Comparison of ENCODE assay signal across 23 cellular contexts in the genomic region with DNA sequence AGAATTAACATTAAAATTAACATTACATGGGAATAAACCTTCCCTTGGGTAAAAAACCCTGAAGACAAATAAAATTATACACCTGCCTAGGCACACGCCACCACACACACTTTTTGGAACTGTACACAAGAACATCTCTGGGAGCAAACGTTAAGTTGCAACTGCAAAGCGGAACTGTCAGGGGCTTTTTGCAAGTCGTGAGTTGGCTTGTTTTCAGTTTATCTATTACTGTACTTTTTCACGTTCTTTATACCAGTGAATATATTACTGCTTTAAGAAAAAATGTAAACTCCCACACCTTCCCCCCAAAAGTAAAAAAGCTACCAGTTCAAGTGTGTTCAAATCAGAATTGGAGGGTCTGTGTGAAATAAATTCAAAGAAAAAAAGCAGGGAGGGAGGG.
A peak's percentile ranks its signal among the peaks of the same experiment; 100 is the strongest.
DNase-seq lines count a peak whose midpoint lies in the region; ATAC-seq and TF ChIP-seq lines count a peak whose summit lies in the region.
"Had no signal": no experiment of that assay in that cellular context is flagged by ENCODE, and none has a peak within 500 bp of the region (broad histone marks: within the 10 kb centered on the region; RNA-seq: fewer than 3 reads in every experiment).

No MANE protein-coding gene starts in this region.

- H3K36me3 Mint-ChIP-seq in natural killer cell treated with Interleukin-12 subunit alpha and Interleukin-12 subunit beta and Interleukin-15 and Interleukin-18, amount 100 ng/mL, for 72 hours, result no peaks in the 10 kb centered on the region
- H3K36me3 Mint-ChIP-seq in natural killer cell, result peaks cover 8% of the 10 kb centered on the region
- H3K36me3 Mint-ChIP-seq in T-cell, result no peaks in the 10 kb centered on the region
- H3K36me3 Mint-ChIP-seq in stimulated activated memory B cell treated with anti-CD40 and anti-IgM and Interleukin-4, amounts not matched to agents 10 μg/mL and 1 μg/mL and 100 μg/mL, for 72 hours, result no peaks in the 10 kb centered on the region
- H3K36me3 Mint-ChIP-seq: activated naive CD8-positive, alpha-beta T cell treated with anti-CD3 and anti-CD28 coated beads, Interleukin-2, amount 10 ng/mL, durations not matched to agents 7 days and 5 days had no signal

- no peak for ATAC-seq in natural killer cell treated with Interleukin-12 subunit alpha and Interleukin-12 subunit beta and Interleukin-15 and Interleukin-18, amount 100 ng/mL, for 72 hours
- no peak for ATAC-seq in natural killer cell
- no peak for ATAC-seq in T-cell (replicated peaks in 1 of 4)
- peak; percentile 49 for ATAC-seq in stimulated activated memory B cell treated with anti-CD40 and anti-IgM and Interleukin-4, amounts not matched to agents 10 μg/mL and 1 μg/mL and 100 μg/mL, for 72 hours
- ATAC-seq in GM18502 (IDR thresholded peaks at IDR 0.05; ENCODE audit: poor library complexity, unreplicated experiment), result no peak
- ATAC-seq: mucosa of descending colon, right cardiac atrium had no signal

- H3K9me3 Mint-ChIP-seq in natural killer cell treated with Interleukin-12 subunit alpha and Interleukin-12 subunit beta and Interleukin-15 and Interleukin-18, amount 100 ng/mL, for 72 hours, result no peaks in the 10 kb centered on the region
- H3K9me3 Mint-ChIP-seq in natural killer cell (no peaks in the 10 kb centered on the region), T-cell (no peaks in the 10 kb centered on the region)
- no peaks in the 10 kb centered on the region for H3K9me3 Mint-ChIP-seq in stimulated activated memory B cell treated with anti-CD40 and anti-IgM and Interleukin-4, amounts not matched to agents 10 μg/mL and 1 μg/mL and 100 μg/mL, for 72 hours
- H3K9me3 Mint-ChIP-seq: activated naive CD8-positive, alpha-beta T cell treated with anti-CD3 and anti-CD28 coated beads, Interleukin-2, amount 10 ng/mL, durations not matched to agents 7 days and 5 days; CD4-positive, alpha-beta T cell; IgD-negative memory B cell had no signal

- CTCF ChIA-PET in T-cell (lab: Charles Lee), result interaction anchor here in 1 of 2 donors (0.7 kb wide), 1 partner anchor 284 kb away, joined by 6 read pairs; no protein-coding TSS in a partner anchor

- POLR2A ChIA-PET in T-cell (lab: Charles Lee), result no interaction called here

- in situ Hi-C loops in GM13977 (cut with MboI; ENCODE audit: low pct_unique_long_range_greater_than_20kb, low sequenced_read_pairs, unreplicated experiment), result no loop called here

- H3K4me1 Mint-ChIP-seq in natural killer cell treated with Interleukin-12 subunit alpha and Interleukin-12 subunit beta and Interleukin-15 and Interleukin-18, amount 100 ng/mL, for 72 hours (ENCODE audit: low read depth in 2 of 2), result no peaks in the 10 kb centered on the region
- H3K4me1 Mint-ChIP-seq in natural killer cell, result no peaks in the 10 kb centered on the region
- peaks cover 0 to 22% (median 3%) of the 10 kb centered on the region in 3 donors for H3K4me1 Mint-ChIP-seq in T-cell
- H3K4me1 Mint-ChIP-seq in stimulated activated memory B cell treated with anti-CD40 and anti-IgM and Interleukin-4, amounts not matched to agents 10 μg/mL and 1 μg/mL and 100 μg/mL, for 72 hours, result peaks cover 28% of the 10 kb centered on the region
- H3K4me1 Mint-ChIP-seq: activated naive CD8-positive, alpha-beta T cell treated with anti-CD3 and anti-CD28 coated beads, Interleukin-2, amount 10 ng/mL, durations not matched to agents 7 days and 5 days had no signal

- intact Hi-C loops in natural killer cell (cut with micrococcal nuclease), result no loop called here

- H3K27ac Mint-ChIP-seq in natural killer cell treated with Interleukin-12 subunit alpha and Interleukin-12 subunit beta and Interleukin-15 and Interleukin-18, amount 100 ng/mL, for 72 hours, result peak overlapping the region in 1 of 2 donors; percentile 73
- no peak overlapping the region for H3K27ac Mint-ChIP-seq in natural killer cell
- no peak overlapping the region for H3K27ac Mint-ChIP-seq in T-cell
- no peak overlapping the region for H3K27ac Mint-ChIP-seq in stimulated activated memory B cell treated with anti-CD40 and anti-IgM and Interleukin-4, amounts not matched to agents 10 μg/mL and 1 μg/mL and 100 μg/mL, for 72 hours
- H3K27ac Mint-ChIP-seq: activated naive CD8-positive, alpha-beta T cell treated with anti-CD3 and anti-CD28 coated beads, Interleukin-2, amount 10 ng/mL, durations not matched to agents 7 days and 5 days; CD4-positive, alpha-beta T cell; IgD-negative memory B cell had no signal

- TF ChIP-seq CTCF in natural killer cell (IDR thresholded peaks at IDR 0.05), result no peak
- no peak for TF ChIP-seq CTCF in GM13977 (IDR thresholded peaks at IDR 0.05; ENCODE audit: extremely low read depth, insufficient read depth, missing control alignments)

- H3K4me3 Mint-ChIP-seq in natural killer cell treated with Interleukin-12 subunit alpha and Interleukin-12 subunit beta and Interleukin-15 and Interleukin-18, amount 100 ng/mL, for 72 hours, result peak overlapping the region; percentile 71
- no peak overlapping the region for H3K4me3 Mint-ChIP-seq in natural killer cell
- H3K4me3 Mint-ChIP-seq in T-cell, result peak overlapping the region in 2 of 3 donors; percentile 8 to 11
- H3K4me3 Mint-ChIP-seq in stimulated activated memory B cell treated with anti-CD40 and anti-IgM and Interleukin-4, amounts not matched to agents 10 μg/mL and 1 μg/mL and 100 μg/mL, for 72 hours, result no peak overlapping the region
- H3K4me3 Mint-ChIP-seq: activated naive CD8-positive, alpha-beta T cell treated with anti-CD3 and anti-CD28 coated beads, Interleukin-2, amount 10 ng/mL, durations not matched to agents 7 days and 5 days; CD4-positive, alpha-beta T cell had no signal

- no peaks in the 10 kb centered on the region for H3K27me3 Mint-ChIP-seq in natural killer cell treated with Interleukin-12 subunit alpha and Interleukin-12 subunit beta and Interleukin-15 and Interleukin-18, amount 100 ng/mL, for 72 hours
- H3K27me3 Mint-ChIP-seq in natural killer cell (ENCODE audit: low read depth in 2 of 2) (no peaks in the 10 kb centered on the region), T-cell (peaks cover 8 to 52% of the 10 kb centered on the region in 2 donors)
- peaks cover 67% of the 10 kb centered on the region for H3K27me3 Mint-ChIP-seq in stimulated activated memory B cell treated with anti-CD40 and anti-IgM and Interleukin-4, amounts not matched to agents 10 μg/mL and 1 μg/mL and 100 μg/mL, for 72 hours

- DNase-seq in natural killer cell treated with Interleukin-12 subunit alpha and Interleukin-12 subunit beta and Interleukin-15 and Interleukin-18, amount 100 ng/mL, for 72 hours (ENCODE audit: low spot score), result no peak
- DNase-seq in natural killer cell (no peak), GM13977 (ENCODE audit: low spot score) (peak; percentile 56), T-cell (no peak), NCI-H526 treated with DMSO at 0.1 percent for 48 hours (lab: John Stamatoyannopoulos, UW) (no peak)
- DNase-seq: activated naive CD8-positive, alpha-beta T cell treated with anti-CD3 and anti-CD28 coated beads, Interleukin-2, amount 10 ng/mL, durations not matched to agents 7 days and 5 days; CD4-positive, alpha-beta T cell; central memory CD4-positive, alpha-beta T cell; DMS 273 treated with DMSO at 0.1 percent for 48 hours; dorsolateral prefrontal cortex; mucosa of descending colon; NCI-H1105 treated with DMSO at 0.1 percent for 48 hours; NCI-H2227 treated with DMSO at 0.1 percent for 48 hours; NCI-H748 treated with DMSO at 0.1 percent for 48 hours; right cardiac atrium; RPMI8226; spleen; stimulated activated CD4-positive, alpha-beta T cell treated with anti-CD3 and anti-CD28 coated beads, Interleukin-4, amount 100 ng/mL, for 1 hour; stomach; tibial artery had no signal

Comparison
In these comparisons a context has a peak if more than half of its experiments do, and no peak if none do; other contexts are left out.
1. H3K4me3 Mint-ChIP-seq: peak in natural killer cell treated with Interleukin-12 subunit alpha and Interleukin-12 subunit beta and Interleukin-15 and Interleukin-18, amount 100 ng/mL, for 72 hours (single experiment) and T-cell (2 of 3); none in natural killer cell (single experiment) and stimulated activated memory B cell treated with anti-CD40 and anti-IgM and Interleukin-4, amounts not matched to agents 10 μg/mL and 1 μg/mL and 100 μg/mL, for 72 hours (single experiment).